Comparison of ENCODE assay signal across 12 cellular contexts in the genomic region with DNA sequence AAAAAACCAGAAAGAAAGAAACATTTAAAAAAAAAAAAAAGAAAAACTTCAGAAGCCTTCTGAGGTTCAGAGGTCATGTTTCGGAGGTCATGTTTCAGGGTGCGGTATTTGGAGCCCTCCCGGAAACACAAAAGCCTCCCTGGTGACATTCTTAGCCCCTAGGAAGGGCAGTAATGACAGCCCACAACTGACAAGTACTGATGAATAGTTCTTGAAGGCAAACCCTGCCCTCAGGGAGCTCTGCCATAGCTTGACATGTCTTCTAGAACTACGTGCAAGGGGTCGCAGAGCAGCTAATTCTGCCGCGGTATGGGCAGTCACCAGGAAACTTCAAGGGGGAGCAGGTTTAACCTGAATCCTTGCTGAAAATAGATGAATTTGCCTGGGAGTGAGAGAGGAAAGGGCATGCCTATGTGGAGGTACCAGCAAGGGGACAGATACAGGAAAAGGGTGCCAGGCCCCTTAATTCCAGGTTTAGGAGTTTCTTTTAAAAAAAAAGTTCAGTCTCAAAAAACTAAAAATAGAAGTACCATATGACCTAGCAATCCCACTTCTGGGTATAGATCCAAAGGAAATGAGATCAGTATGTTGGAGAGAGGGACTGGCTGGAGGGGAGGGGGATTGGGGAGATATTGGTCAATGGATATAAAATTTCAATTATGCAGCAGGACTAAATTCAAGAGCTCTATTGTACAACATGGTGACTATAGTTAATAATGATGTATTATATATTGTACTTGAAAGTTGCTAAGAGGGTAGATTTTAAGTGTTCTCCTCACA.
DNase-seq lines count a peak whose midpoint lies in the region; ATAC-seq and TF ChIP-seq lines count a peak whose summit lies in the region.
"Had no signal": no experiment of that assay in that cellular context is flagged by ENCODE, and none has a peak within 500 bp of the region (broad histone marks: within the 10 kb centered on the region; RNA-seq: fewer than 3 reads in every experiment).

No MANE protein-coding gene starts in this region.

- no peaks in the 10 kb centered on the region for H3K9me3 ChIP-seq in Caco-2
- H3K9me3 ChIP-seq in IMR-90 (ENCODE audit: control insufficient read depth, insufficient read depth, low read length) = no peaks in the 10 kb centered on the region
- H3K9me3 ChIP-seq: psoas muscle, vagina had no signal

- 0 out of 2 replicates have a peak overlapping the region, but pooled peaks have one; percentile 9 for H4K91ac ChIP-seq in IMR-90 (ENCODE audit: insufficient read depth, low read depth, low read length)

- H3K9me1 ChIP-seq in IMR-90 (ENCODE audit: insufficient read depth, low read length) = peaks cover 30% of the 10 kb centered on the region

- no peak overlapping the region for H2AK9ac ChIP-seq in IMR-90 (replicated peaks; ENCODE audit: low read depth, low read length, poor library complexity)

- BruUV-seq in Caco-2 (replicated peaks; lab: Mats Ljungman, UMichigan) (no TSS peak), IMR-90 (replicated peaks; lab: Mats Ljungman, UMichigan) (no TSS peak)

- H2AFZ ChIP-seq in IMR-90 (replicated peaks; ENCODE audit: low read length, poor library complexity) = no peak overlapping the region

- H2BK20ac ChIP-seq in IMR-90 (ENCODE audit: low read depth, low read length) = no peak overlapping the region

- in situ Hi-C loops in IMR-90 (cut with MboI; ENCODE audit: low sequenced_read_pairs) = no loop called here

- no peaks in the 10 kb centered on the region; the same call in 1 of the 2 replicates for H3K36me3 ChIP-seq in Caco-2 (ENCODE audit: control insufficient read depth, insufficient read depth, low read length)
- H3K36me3 ChIP-seq in IMR-90 (ENCODE audit: control insufficient read depth, insufficient read depth, low read length) = peaks cover 9% of the 10 kb centered on the region; the same call in 1 of the 2 replicates
- H3K36me3 ChIP-seq: vagina had no signal

- H3K23ac ChIP-seq in IMR-90 (ENCODE audit: low read depth, low read length) = peak overlapping the region; percentile 61; the same call in 1 of the 2 replicates

- no peak overlapping the region for H2BK15ac ChIP-seq in IMR-90 (ENCODE audit: low read depth, low read length)

- H3K4me1 Mint-ChIP-seq in Caco-2 (ENCODE audit: low read depth, unreplicated experiment) = peaks cover 45% of the 10 kb centered on the region

- dilution Hi-C loops in IMR-90 (cut with HindIII; ENCODE audit: low sequenced_read_pairs, unreplicated experiment) = no loop called here

- H3K4me3 Mint-ChIP-seq in Caco-2 (ENCODE audit: unreplicated experiment) = peak overlapping the region; percentile 19
- H3K4me3 Mint-ChIP-seq: activated naive CD8-positive, alpha-beta T cell treated with anti-CD3 and anti-CD28 coated beads, Interleukin-2, amount 10 ng/mL, durations not matched to agents 7 days and 5 days had no signal

- CTCF ChIA-PET in Caco-2 (lab: Charles Lee) = no interaction called here
- CTCF ChIA-PET in IMR-90 (lab: Yijun Ruan, JAX) = no interaction called here

- peak overlapping the region; percentile 30; the same call in 1 of the 2 replicates for H3K4ac ChIP-seq in IMR-90 (ENCODE audit: low read depth, low read length)

- no peaks in the 10 kb centered on the region for H3K27me3 ChIP-seq in Caco-2 (replicated peaks; ENCODE audit: control insufficient read depth, insufficient read depth, low read length)
- no peaks in the 10 kb centered on the region for H3K27me3 ChIP-seq in IMR-90 (ENCODE audit: control insufficient read depth, insufficient read depth, low read length)
- H3K27me3 ChIP-seq: vagina had no signal

- H4K5ac ChIP-seq in IMR-90 (ENCODE audit: low read depth, low read length) = no peak overlapping the region

- H3K4me3 ChIP-seq in Caco-2 (ENCODE audit: low read depth, low read length) (no peak overlapping the region), IMR-90 (ENCODE audit: insufficient read depth, low read depth, low read length) (no peak overlapping the region)
- H3K4me3 ChIP-seq: psoas muscle, vagina had no signal

- peaks cover 27% of the 10 kb centered on the region for H3K36me3 Mint-ChIP-seq in Caco-2 (ENCODE audit: insufficient read depth, unreplicated experiment)
- H3K36me3 Mint-ChIP-seq: activated naive CD8-positive, alpha-beta T cell treated with anti-CD3 and anti-CD28 coated beads, Interleukin-2, amount 10 ng/mL, durations not matched to agents 7 days and 5 days had no signal

- H4K8ac ChIP-seq in IMR-90 (ENCODE audit: low read depth in 2 of 2, low read length in 2 of 2) = peak overlapping the region in 1 of 2 experiments; percentile 24; a peak in 1 of 4 replicates

- DNase-seq in Caco-2 (peak; percentile 47 to 81), IMR-90 (no peak), fibroblast of peridontal ligament (ENCODE audit: extremely low read depth) (peak; percentile 73), left cardiac atrium (no peak), NCI-H2107 treated with DMSO at 0.1 percent for 48 hours (lab: John Stamatoyannopoulos, UW; ENCODE audit: unreplicated experiment) (no peak), activated gamma-delta T cell (lab: John Stamatoyannopoulos, UW) (no peak)
- no peak for DNase-seq in activated naive CD4-positive, alpha-beta T cell (lab: John Stamatoyannopoulos, UW)
- DNase-seq: ACHN; activated naive CD8-positive, alpha-beta T cell treated with anti-CD3 and anti-CD28 coated beads, Interleukin-2, amount 10 ng/mL, durations not matched to agents 7 days and 5 days; psoas muscle had no signal

- peak overlapping the region; percentile 19; the same call in 1 of the 2 replicates for H3K27ac ChIP-seq in IMR-90 (ENCODE audit: insufficient read depth, low read length)
- H3K27ac ChIP-seq: psoas muscle, vagina had no signal

- H2BK120ac ChIP-seq in IMR-90 (ENCODE audit: low read depth, low read length) = 0 out of 2 replicates have a peak overlapping the region, but pooled peaks have one; percentile 10

- no peak overlapping the region for H3K4me2 ChIP-seq in IMR-90 (ENCODE audit: low read depth, low read length)

- H3K4me1 ChIP-seq in Caco-2 = peaks cover 88% of the 10 kb centered on the region
- peaks cover 23% of the 10 kb centered on the region for H3K4me1 ChIP-seq in IMR-90 (ENCODE audit: control insufficient read depth, insufficient read depth, low read length)
- H3K4me1 ChIP-seq: psoas muscle had no signal

- no peak for TF ChIP-seq RAD21 in IMR-90 (IDR thresholded peaks at IDR 0.05; ENCODE audit: low read length)

- no peaks in the 10 kb centered on the region for H3K27me3 Mint-ChIP-seq in Caco-2 (ENCODE audit: insufficient read depth, unreplicated experiment)

- H4K20me1 ChIP-seq in IMR-90 (ENCODE audit: insufficient read depth, low read length) = peaks cover 82% of the 10 kb centered on the region

- H3K79me1 ChIP-seq in IMR-90 (ENCODE audit: low read depth in 1 of 2, low read length in 2 of 2) = peaks cover 17 to 74% of the 10 kb centered on the region in 2 experiments; a peak in 3 of 4 replicates

- TF ChIP-seq POLR2A in IMR-90 (IDR thresholded peaks at IDR 0.05; ENCODE audit: low read depth, low read length) = no peak

- no peak overlapping the region; the same call in 1 of the 2 replicates for H2AK5ac ChIP-seq in IMR-90 (ENCODE audit: low read depth, low read length)

- 70% methylated on average over 7 of the region's 7 CpGs; no CpG with 5 or more reads in 1 of the 2 experiments for WGBS in IMR-90 (ENCODE audit: extremely low coverage in 2 of 2, insufficient read length in 1 of 2), 2 experiments

- H3K9ac ChIP-seq in IMR-90 (ENCODE audit: low read depth, low read length) = no peak overlapping the region

- H3K18ac ChIP-seq in IMR-90 (ENCODE audit: low read depth, low read length) = no peak overlapping the region; the same call in 1 of the 2 replicates

- H3K56ac ChIP-seq in IMR-90 (ENCODE audit: extremely low read depth, insufficient read depth, low read length) = no peak overlapping the region

- H3K9me3 Mint-ChIP-seq in Caco-2 (ENCODE audit: unreplicated experiment) = no peaks in the 10 kb centered on the region
- H3K9me3 Mint-ChIP-seq: activated naive CD8-positive, alpha-beta T cell treated with anti-CD3 and anti-CD28 coated beads, Interleukin-2, amount 10 ng/mL, durations not matched to agents 7 days and 5 days had no signal

- no peak for TF ChIP-seq CTCF in Caco-2 (IDR thresholded peaks at IDR 0.05; ENCODE audit: insufficient read depth in 1 of 2, low read depth in 1 of 2, low read length in 1 of 2, severe bottlenecking in 1 of 2, unreplicated experiment in 1 of 2)
- no peak for TF ChIP-seq CTCF in IMR-90 (conservative IDR thresholded peaks at IDR 0.05; ENCODE audit: low read depth, low read length)

- ATAC-seq in GM21576 (IDR thresholded peaks at IDR 0.05; ENCODE audit: unreplicated experiment) (peak; percentile 14), IMR-90 (ENCODE audit: low read depth) (no peak), left cardiac atrium (no peak)
- ATAC-seq: psoas muscle had no signal

- 0 out of 2 replicates have a peak overlapping the region, but pooled peaks have one; percentile 41 for H3K14ac ChIP-seq in IMR-90 (replicated peaks; ENCODE audit: low read depth, low read length)

- POLR2A ChIA-PET in Caco-2 (lab: Charles Lee) = interaction anchor here (0.7 kb wide), 1 partner anchor 16 kb away, joined by 5 read pairs; no protein-coding TSS in a partner anchor
- POLR2A ChIA-PET in IMR-90 (lab: Charles Lee; ENCODE audit: unreplicated experiment) = no interaction called here

- peak overlapping the region; percentile 13 for H2BK5ac ChIP-seq in IMR-90 (ENCODE audit: low read depth, low read length, poor library complexity, severe bottlenecking)

- intact Hi-C loops in Caco-2 (cut with micrococcal nuclease; ENCODE audit: unreplicated experiment) (no loop called here), IMR-90 (cut with micrococcal nuclease) (no loop called here), left cardiac atrium (cut with DNase I) (no loop called here)

- peak overlapping the region; percentile 85 for H3K27ac Mint-ChIP-seq in Caco-2 (ENCODE audit: unreplicated experiment)
- H3K27ac Mint-ChIP-seq: activated naive CD8-positive, alpha-beta T cell treated with anti-CD3 and anti-CD28 coated beads, Interleukin-2, amount 10 ng/mL, durations not matched to agents 7 days and 5 days had no signal

TF ChIP-seq in IMR-90, 13 proteins besides CTCF, POLR2A, EP300 and RAD21 (continues in another document):
- no peak for TF ChIP-seq MAFK (IDR thresholded peaks at IDR 0.05; ENCODE audit: low read depth, low read length)
- TF ChIP-seq, protein P1, sequence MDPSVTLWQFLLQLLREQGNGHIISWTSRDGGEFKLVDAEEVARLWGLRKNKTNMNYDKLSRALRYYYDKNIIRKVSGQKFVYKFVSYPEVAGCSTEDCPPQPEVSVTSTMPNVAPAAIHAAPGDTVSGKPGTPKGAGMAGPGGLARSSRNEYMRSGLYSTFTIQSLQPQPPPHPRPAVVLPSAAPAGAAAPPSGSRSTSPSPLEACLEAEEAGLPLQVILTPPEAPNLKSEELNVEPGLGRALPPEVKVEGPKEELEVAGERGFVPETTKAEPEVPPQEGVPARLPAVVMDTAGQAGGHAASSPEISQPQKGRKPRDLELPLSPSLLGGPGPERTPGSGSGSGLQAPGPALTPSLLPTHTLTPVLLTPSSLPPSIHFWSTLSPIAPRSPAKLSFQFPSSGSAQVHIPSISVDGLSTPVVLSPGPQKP (IDR thresholded peaks at IDR 0.05; ENCODE audit: borderline replicate concordance, low read depth, low read length) = no peak
- no peak for TF ChIP-seq NFE2L2 (IDR thresholded peaks at IDR 0.05; ENCODE audit: low read depth, low read length)
- TF ChIP-seq BHLHE40 (IDR thresholded peaks at IDR 0.05; ENCODE audit: low read depth, low read length) = no peak
- no peak for TF ChIP-seq CHD1 (IDR thresholded peaks at IDR 0.05; ENCODE audit: low read depth, low read length)

Comparison
In these comparisons a context has a peak if more than half of its experiments do, and no peak if none do; other contexts are left out.
1. DNase-seq: peak in Caco-2 (2 of 2) and fibroblast of peridontal ligament (single experiment); none in IMR-90 (single experiment), left cardiac atrium (single experiment), NCI-H2107 treated with DMSO at 0.1 percent for 48 hours (single experiment), activated naive CD4-positive, alpha-beta T cell (0 of 4) and activated gamma-delta T cell (single experiment).